In genomic region chr17:72370819-72371218, GRCh38 we compare ENCODE assay signal across 18 cellular contexts.
DNase-seq lines count a peak whose midpoint lies in the region; ATAC-seq, FAIRE-seq and TF ChIP-seq lines count a peak whose summit lies in the region.
"Had no signal": no experiment of that assay in that cellular context is flagged by ENCODE, and none has a peak within 500 bp of the region (broad histone marks: within the 10 kb centered on the region; RNA-seq: fewer than 3 reads in every experiment).

No MANE protein-coding gene starts in this region.

- H3K27me3 Mint-ChIP-seq in astrocyte (ENCODE audit: low read depth, unreplicated experiment), result peaks cover 5% of the 10 kb centered on the region
- no peaks in the 10 kb centered on the region for H3K27me3 Mint-ChIP-seq in activated T-cell treated with anti-CD3 and anti-CD28 coated beads, Interleukin-2, amount 50 U/mL, for 24 hours
- H3K27me3 Mint-ChIP-seq: activated B cell treated with CpG ODN at 0.5 μM for 24 hours had no signal

- H2BK15ac ChIP-seq in IMR-90 (ENCODE audit: low read depth, low read length), result peak overlapping the region; percentile 98; the same call in 2 of the 3 replicates

- H3K9ac ChIP-seq in IMR-90 (ENCODE audit: low read depth, low read length) (0 out of 2 replicates have a peak overlapping the region, but pooled peaks have one; percentile 41), astrocyte (ENCODE audit: low read length) (no peak overlapping the region)
- H3K9ac ChIP-seq: BLaER1 had no signal

- H3K36me3 ChIP-seq in IMR-90 (ENCODE audit: control insufficient read depth, insufficient read depth, low read length) (no peaks in the 10 kb centered on the region), astrocyte (ENCODE audit: insufficient read depth, low read length) (no peaks in the 10 kb centered on the region), right atrium auricular region (no peaks in the 10 kb centered on the region)
- H3K36me3 ChIP-seq: BLaER1 had no signal

- H3K27me3 ChIP-seq in IMR-90 (ENCODE audit: control insufficient read depth, insufficient read depth, low read length), result no peaks in the 10 kb centered on the region
- H3K27me3 ChIP-seq in astrocyte (ENCODE audit: insufficient read depth, low read length), result no peaks in the 10 kb centered on the region
- no peaks in the 10 kb centered on the region for H3K27me3 ChIP-seq in right atrium auricular region
- H3K27me3 ChIP-seq: BLaER1 had no signal

- TF ChIP-seq CTCF in IMR-90 (conservative IDR thresholded peaks at IDR 0.05; ENCODE audit: low read depth, low read length) (no peak), astrocyte (IDR thresholded peaks at IDR 0.05; ENCODE audit: insufficient read depth, low read depth, low read length) (no peak), right atrium auricular region (IDR thresholded peaks at IDR 0.05) (no peak), GM20000 (IDR thresholded peaks at IDR 0.05; ENCODE audit: extremely low read depth, missing control alignments) (no peak)

- peak overlapping the region; percentile 85 for H3K18ac ChIP-seq in IMR-90 (ENCODE audit: low read depth, low read length)

- H2BK20ac ChIP-seq in IMR-90 (ENCODE audit: low read depth, low read length), result peak overlapping the region; percentile 96

- H3K4me1 Mint-ChIP-seq in astrocyte (ENCODE audit: low read depth, unreplicated experiment), result peaks cover 9% of the 10 kb centered on the region
- no peaks in the 10 kb centered on the region for H3K4me1 Mint-ChIP-seq in activated T-cell treated with anti-CD3 and anti-CD28 coated beads, Interleukin-2, amount 50 U/mL, for 24 hours (ENCODE audit: low read depth)
- H3K4me1 Mint-ChIP-seq: activated B cell treated with CpG ODN at 0.5 μM for 24 hours had no signal

- peak overlapping the region; percentile 98 for H2BK120ac ChIP-seq in IMR-90 (ENCODE audit: low read depth, low read length)

- POLR2A ChIA-PET in IMR-90 (lab: Charles Lee; ENCODE audit: unreplicated experiment), result no interaction called here

- H4K5ac ChIP-seq in IMR-90 (ENCODE audit: low read depth, low read length), result peak overlapping the region; percentile 84

- no peaks in the 10 kb centered on the region for H4K20me1 ChIP-seq in IMR-90 (ENCODE audit: insufficient read depth, low read length)
- no peaks in the 10 kb centered on the region for H4K20me1 ChIP-seq in astrocyte (ENCODE audit: insufficient read depth, low read length)
- H4K20me1 ChIP-seq: BLaER1 had no signal

- dilution Hi-C loops in IMR-90 (cut with HindIII; ENCODE audit: low sequenced_read_pairs, unreplicated experiment), result no loop called here

- BruUV-seq in IMR-90 (replicated peaks; lab: Mats Ljungman, UMichigan), result no TSS peak

- H3K23ac ChIP-seq in IMR-90 (ENCODE audit: low read depth, low read length), result peak overlapping the region; percentile 91

- peak overlapping the region; percentile 98 for H4K91ac ChIP-seq in IMR-90 (ENCODE audit: insufficient read depth, low read depth, low read length)

- H3K14ac ChIP-seq in IMR-90 (replicated peaks; ENCODE audit: low read depth, low read length), result peak overlapping the region; percentile 95

- no peak overlapping the region for H3K4me3 Mint-ChIP-seq in astrocyte (ENCODE audit: unreplicated experiment)
- no peak overlapping the region for H3K4me3 Mint-ChIP-seq in activated T-cell treated with anti-CD3 and anti-CD28 coated beads, Interleukin-2, amount 50 U/mL, for 24 hours
- H3K4me3 Mint-ChIP-seq: activated B cell treated with CpG ODN at 0.5 μM for 24 hours had no signal

- H3K4me2 ChIP-seq in IMR-90 (ENCODE audit: low read depth, low read length) (peak overlapping the region; percentile 32; the same call in 1 of the 2 replicates), astrocyte (ENCODE audit: low read length) (peak overlapping the region; percentile 60)
- H3K4me2 ChIP-seq: BLaER1 had no signal

- H3K4me1 ChIP-seq in IMR-90 (ENCODE audit: control insufficient read depth, insufficient read depth, low read length) (peaks cover 24% of the 10 kb centered on the region), astrocyte (ENCODE audit: insufficient read depth, low read length) (peaks cover 19% of the 10 kb centered on the region), right atrium auricular region (no peaks in the 10 kb centered on the region)

- peak overlapping the region; percentile 85 for H3K27ac ChIP-seq in IMR-90 (ENCODE audit: insufficient read depth, low read length)
- peak overlapping the region; percentile 37 for H3K27ac ChIP-seq in astrocyte (ENCODE audit: low read depth, low read length)
- H3K27ac ChIP-seq in right atrium auricular region, result no peak overlapping the region
- H3K27ac ChIP-seq: BLaER1, psoas muscle, SK-N-MC had no signal

- H3K9me1 ChIP-seq in IMR-90 (ENCODE audit: insufficient read depth, low read length), result peaks cover 13% of the 10 kb centered on the region

- peak overlapping the region; percentile 98 for H2AK5ac ChIP-seq in IMR-90 (ENCODE audit: low read depth, low read length)

- H3K9me3 Mint-ChIP-seq in astrocyte (ENCODE audit: unreplicated experiment), result peaks cover 3% of the 10 kb centered on the region
- no peaks in the 10 kb centered on the region for H3K9me3 Mint-ChIP-seq in activated T-cell treated with anti-CD3 and anti-CD28 coated beads, Interleukin-2, amount 50 U/mL, for 24 hours
- H3K9me3 Mint-ChIP-seq: activated B cell treated with CpG ODN at 0.5 μM for 24 hours had no signal

- no peak overlapping the region for H3K4me3 ChIP-seq in IMR-90 (ENCODE audit: insufficient read depth, low read depth, low read length)
- no peak overlapping the region for H3K4me3 ChIP-seq in astrocyte (ENCODE audit: insufficient read depth, low read depth, low read length)
- no peak overlapping the region for H3K4me3 ChIP-seq in right atrium auricular region
- H3K4me3 ChIP-seq: BLaER1, GM12878, psoas muscle, SK-N-MC had no signal

- peak; percentile 96 for ATAC-seq in IMR-90 (ENCODE audit: low read depth)
- ATAC-seq: GM12878, psoas muscle had no signal

- no peaks in the 10 kb centered on the region for H3K9me3 ChIP-seq in IMR-90 (ENCODE audit: control insufficient read depth, insufficient read depth, low read length)
- no peaks in the 10 kb centered on the region for H3K9me3 ChIP-seq in astrocyte (ENCODE audit: insufficient read depth, low read depth, low read length)
- no peaks in the 10 kb centered on the region for H3K9me3 ChIP-seq in right atrium auricular region
- H3K9me3 ChIP-seq: psoas muscle had no signal

- H3K79me1 ChIP-seq in IMR-90 (ENCODE audit: low read depth in 1 of 2, low read length in 2 of 2), result peaks cover 0 to 5% of the 10 kb centered on the region in 2 experiments; a peak in 2 of 4 replicates

- peak overlapping the region; percentile 97 for H3K4ac ChIP-seq in IMR-90 (ENCODE audit: low read depth, low read length)

- H2AFZ ChIP-seq in IMR-90 (replicated peaks; ENCODE audit: low read length, poor library complexity) (peak overlapping the region; percentile 88), astrocyte (ENCODE audit: low read depth, low read length) (peak overlapping the region; percentile 20)

- intact Hi-C loops in IMR-90 (cut with micrococcal nuclease), result no loop called here

- TF ChIP-seq RAD21 in IMR-90 (IDR thresholded peaks at IDR 0.05; ENCODE audit: low read length), result no peak

- peak overlapping the region; percentile 45; the same call in 1 of the 2 replicates for H3K56ac ChIP-seq in IMR-90 (ENCODE audit: extremely low read depth, insufficient read depth, low read length)

- H2AK9ac ChIP-seq in IMR-90 (replicated peaks; ENCODE audit: low read depth, low read length, poor library complexity), result peak overlapping the region; percentile 86

- CTCF ChIA-PET in IMR-90 (lab: Yijun Ruan, JAX), result interaction anchor here (0.7 kb wide), 1 partner anchor 21 kb away, joined by 4 read pairs; no protein-coding TSS in a partner anchor

- FAIRE-seq in astrocyte (lab: Jason Lieb, UNC), result no peak
- FAIRE-seq: GM12878 had no signal

- H2BK5ac ChIP-seq in IMR-90 (ENCODE audit: low read depth, low read length, poor library complexity, severe bottlenecking), result peak overlapping the region; percentile 97

- no peaks in the 10 kb centered on the region for H3K36me3 Mint-ChIP-seq in astrocyte (ENCODE audit: low read depth, unreplicated experiment)
- H3K36me3 Mint-ChIP-seq in activated T-cell treated with anti-CD3 and anti-CD28 coated beads, Interleukin-2, amount 50 U/mL, for 24 hours (ENCODE audit: low read depth), result no peaks in the 10 kb centered on the region

- TF ChIP-seq POLR2A in IMR-90 (IDR thresholded peaks at IDR 0.05; ENCODE audit: low read depth, low read length), result no peak

- WGBS in IMR-90 (ENCODE audit: extremely low coverage in 2 of 2, insufficient read length in 1 of 2), 2 experiments, result no CpG with 5 or more reads among the region's 4 CpGs

- DNase-seq in AG08396 (ENCODE audit: low spot score) (peak; percentile 89), IMR-90 (peak; percentile 88), astrocyte (ENCODE audit: low read depth) (peak; percentile 74), iris pigment epithelial cell (ENCODE audit: low read depth) (peak; percentile 77), right atrium auricular region (ENCODE audit: low spot score) (no peak), cortex of kidney (lab: John Stamatoyannopoulos, UW) (no peak), GM20000 (ENCODE audit: low spot score) (no peak)
- no peak for DNase-seq in activated T-cell treated with anti-CD3 and anti-CD28 coated beads, Interleukin-2, amount 50 U/mL, for 24 hours
- DNase-seq: activated B cell treated with CpG ODN at 0.5 μM for 24 hours; activated CD8-positive, alpha-beta memory T cell treated with anti-CD3 and anti-CD28 coated beads, Interleukin-2, amount 50 U/mL, for 48 hours; DMS79 treated with DMSO at 0.1 percent for 48 hours; Karpas-422; NK-92 treated with Interleukin-12 subunit alpha and Interleukin-12 subunit beta, amount 100 ng/mL, for 24 hours; psoas muscle; stimulated activated CD4-positive, alpha-beta T cell treated with anti-CD3 and anti-CD28 coated beads, Interleukin-2, amount 100 ng/mL, for 24 hours had no signal

- in situ Hi-C loops in IMR-90 (cut with MboI; ENCODE audit: low sequenced_read_pairs), result no loop called here

- no peaks in the 10 kb centered on the region for H3K79me2 ChIP-seq in astrocyte (ENCODE audit: insufficient read depth, low read length)

- no peak overlapping the region for H3K27ac Mint-ChIP-seq in astrocyte (ENCODE audit: unreplicated experiment)
- H3K27ac Mint-ChIP-seq in activated T-cell treated with anti-CD3 and anti-CD28 coated beads, Interleukin-2, amount 50 U/mL, for 24 hours, result no peak overlapping the region
- H3K27ac Mint-ChIP-seq: activated B cell treated with CpG ODN at 0.5 μM for 24 hours had no signal

- H4K8ac ChIP-seq in IMR-90 (ENCODE audit: low read depth in 2 of 2, low read length in 2 of 2), result peak overlapping the region; percentile 57 to 91

TF ChIP-seq in IMR-90, 13 proteins besides CTCF, POLR2A, EP300 and RAD21 (continues in another document):
- TF ChIP-seq USF2 (IDR thresholded peaks at IDR 0.05; ENCODE audit: low read depth, low read length), result no peak
- TF ChIP-seq CHD1 (IDR thresholded peaks at IDR 0.05; ENCODE audit: low read depth, low read length), result no peak

Comparison
In these comparisons a context has a peak if more than half of its experiments do, and no peak if none do; other contexts are left out.
1. DNase-seq: peak in AG08396 (single experiment), IMR-90 (single experiment), astrocyte (single experiment) and iris pigment epithelial cell (single experiment); none in right atrium auricular region (single experiment), cortex of kidney (single experiment), GM20000 (single experiment) and activated T-cell treated with anti-CD3 and anti-CD28 coated beads, Interleukin-2, amount 50 U/mL, for 24 hours (single experiment).
2. H3K27ac ChIP-seq: peak in IMR-90 (single experiment) and astrocyte (single experiment); none in right atrium auricular region (0 of 2).